26 cellular contexts compared by ENCODE assay signal in genomic region chr2:212665948-212666347, GRCh38.
"Had no signal": no experiment of that assay in that cellular context is flagged by ENCODE, and none has a peak within 500 bp of the region (broad histone marks: within the 10 kb centered on the region; RNA-seq: fewer than 3 reads in every experiment).

No MANE protein-coding gene starts in this region.

- H3K4me3 ChIP-seq: body of pancreas, lower lobe of right lung, right lobe of liver, stomach, suprapubic skin, transverse colon had no signal

- H3K27ac Mint-ChIP-seq: activated B cell treated with CpG ODN at 0.5 μM for 24 hours; activated CD4-positive, alpha-beta T cell treated with anti-CD3 and anti-CD28 coated beads for 36 hours; activated naive CD4-positive, alpha-beta T cell treated with anti-CD3 and anti-CD28 coated beads for 36 hours; activated naive CD8-positive, alpha-beta T cell treated with anti-CD3 and anti-CD28 coated beads, Interleukin-2, amount 10 ng/mL, durations not matched to agents 7 days and 5 days; activated T-cell treated with anti-CD3 and anti-CD28 coated beads, Interleukin-2, amount 50 U/mL, for 72 hours; naive B cell; stimulated activated effector memory CD8-positive, alpha-beta T cell treated with anti-CD3 and anti-CD28 coated beads, Interleukin-12 subunit alpha, Interleukin-12 subunit beta, amount 100 ng/mL, for 72 hours had no signal

- H3K4me3 Mint-ChIP-seq: activated B cell treated with CpG ODN at 0.5 μM for 24 hours; activated CD4-positive, alpha-beta T cell treated with anti-CD3 and anti-CD28 coated beads for 36 hours; activated naive CD4-positive, alpha-beta T cell treated with anti-CD3 and anti-CD28 coated beads for 36 hours; activated naive CD8-positive, alpha-beta T cell treated with anti-CD3 and anti-CD28 coated beads, Interleukin-2, amount 10 ng/mL, durations not matched to agents 7 days and 5 days; activated T-cell treated with anti-CD3 and anti-CD28 coated beads, Interleukin-2, amount 50 U/mL, for 72 hours; naive B cell; stimulated activated effector memory CD8-positive, alpha-beta T cell treated with anti-CD3 and anti-CD28 coated beads, Interleukin-12 subunit alpha, Interleukin-12 subunit beta, amount 100 ng/mL, for 72 hours had no signal

- DNase-seq: activated B cell treated with CpG ODN at 0.5 μM for 24 hours; activated CD4-positive, alpha-beta T cell treated with anti-CD3 and anti-CD28 coated beads for 36 hours; activated CD4-positive, alpha-beta T cell treated with anti-CD3 and anti-CD28 coated beads, Interleukin-2, amount 50 U/mL, for 48 hours; activated CD8-positive, alpha-beta memory T cell treated with anti-CD3 and anti-CD28 coated beads, Interleukin-2, amount 50 U/mL, for 48 hours; activated effector memory CD4-positive, alpha-beta T cell treated with Interleukin-2 at 50 U/mL for 16 hours; activated naive CD4-positive, alpha-beta T cell treated with anti-CD3 and anti-CD28 coated beads for 36 hours; activated naive CD8-positive, alpha-beta T cell treated with anti-CD3 and anti-CD28 coated beads, Interleukin-2, amount 10 ng/mL, durations not matched to agents 7 days and 5 days; activated T-cell treated with anti-CD3 and anti-CD28 coated beads, Interleukin-2, amount 50 U/mL, for 72 hours; body of pancreas; dermis blood vessel endothelial cell; effector CD8-positive, alpha-beta T cell; erythroblast; foreskin keratinocyte; lower lobe of right lung; naive B cell; nucleus accumbens; right lobe of liver; small intestine; stimulated activated CD4-positive, alpha-beta T cell treated with anti-CD3 and anti-CD28 coated beads, Interleukin-2, amount 100 ng/mL, for 24 hours; stomach; T1000; transverse colon had no signal

- H3K9me3 Mint-ChIP-seq: activated B cell treated with CpG ODN at 0.5 μM for 24 hours; activated naive CD4-positive, alpha-beta T cell treated with anti-CD3 and anti-CD28 coated beads for 36 hours; activated naive CD8-positive, alpha-beta T cell treated with anti-CD3 and anti-CD28 coated beads, Interleukin-2, amount 10 ng/mL, durations not matched to agents 7 days and 5 days; activated T-cell treated with anti-CD3 and anti-CD28 coated beads, Interleukin-2, amount 50 U/mL, for 72 hours; stimulated activated effector memory CD8-positive, alpha-beta T cell treated with anti-CD3 and anti-CD28 coated beads, Interleukin-12 subunit alpha, Interleukin-12 subunit beta, amount 100 ng/mL, for 72 hours had no signal

- H3K36me3 ChIP-seq: lower lobe of right lung, right lobe of liver, stomach, suprapubic skin, transverse colon had no signal

- H3K36me3 Mint-ChIP-seq: activated naive CD8-positive, alpha-beta T cell treated with anti-CD3 and anti-CD28 coated beads, Interleukin-2, amount 10 ng/mL, durations not matched to agents 7 days and 5 days; naive B cell; stimulated activated effector memory CD8-positive, alpha-beta T cell treated with anti-CD3 and anti-CD28 coated beads, Interleukin-12 subunit alpha, Interleukin-12 subunit beta, amount 100 ng/mL, for 72 hours had no signal

- H3K9me3 ChIP-seq: body of pancreas, lower lobe of right lung, right lobe of liver, stomach, suprapubic skin, transverse colon had no signal

- H3K27me3 Mint-ChIP-seq: activated CD4-positive, alpha-beta T cell treated with anti-CD3 and anti-CD28 coated beads for 36 hours had no signal

- H3K4me1 Mint-ChIP-seq: activated B cell treated with CpG ODN at 0.5 μM for 24 hours; activated CD4-positive, alpha-beta T cell treated with anti-CD3 and anti-CD28 coated beads for 36 hours; activated naive CD8-positive, alpha-beta T cell treated with anti-CD3 and anti-CD28 coated beads, Interleukin-2, amount 10 ng/mL, durations not matched to agents 7 days and 5 days; naive B cell; stimulated activated effector memory CD8-positive, alpha-beta T cell treated with anti-CD3 and anti-CD28 coated beads, Interleukin-12 subunit alpha, Interleukin-12 subunit beta, amount 100 ng/mL, for 72 hours had no signal

- H3K4me1 ChIP-seq: body of pancreas, foreskin keratinocyte, lower lobe of right lung, parathyroid adenoma, right lobe of liver, stomach, suprapubic skin, transverse colon had no signal

- H2AFZ ChIP-seq: parathyroid adenoma had no signal

- H3K27me3 ChIP-seq: body of pancreas, foreskin keratinocyte, right lobe of liver, stomach, suprapubic skin, transverse colon had no signal

- H3K79me2 ChIP-seq: parathyroid adenoma had no signal

- ATAC-seq: activated CD4-positive, alpha-beta T cell treated with anti-CD3 and anti-CD28 coated beads for 36 hours; activated T-cell treated with anti-CD3 and anti-CD28 coated beads, Interleukin-2, amount 50 U/mL, for 72 hours; body of pancreas; foreskin keratinocyte; left lobe of liver; lower lobe of right lung; right lobe of liver; stimulated activated effector memory CD8-positive, alpha-beta T cell treated with anti-CD3 and anti-CD28 coated beads, Interleukin-12 subunit alpha, Interleukin-12 subunit beta, amount 100 ng/mL, for 72 hours had no signal

- H3K27ac ChIP-seq: body of pancreas, foreskin keratinocyte, lower lobe of right lung, parathyroid adenoma, right lobe of liver, stomach, suprapubic skin, transverse colon had no signal
